8 cellular contexts compared by ENCODE assay signal in the genomic region with DNA sequence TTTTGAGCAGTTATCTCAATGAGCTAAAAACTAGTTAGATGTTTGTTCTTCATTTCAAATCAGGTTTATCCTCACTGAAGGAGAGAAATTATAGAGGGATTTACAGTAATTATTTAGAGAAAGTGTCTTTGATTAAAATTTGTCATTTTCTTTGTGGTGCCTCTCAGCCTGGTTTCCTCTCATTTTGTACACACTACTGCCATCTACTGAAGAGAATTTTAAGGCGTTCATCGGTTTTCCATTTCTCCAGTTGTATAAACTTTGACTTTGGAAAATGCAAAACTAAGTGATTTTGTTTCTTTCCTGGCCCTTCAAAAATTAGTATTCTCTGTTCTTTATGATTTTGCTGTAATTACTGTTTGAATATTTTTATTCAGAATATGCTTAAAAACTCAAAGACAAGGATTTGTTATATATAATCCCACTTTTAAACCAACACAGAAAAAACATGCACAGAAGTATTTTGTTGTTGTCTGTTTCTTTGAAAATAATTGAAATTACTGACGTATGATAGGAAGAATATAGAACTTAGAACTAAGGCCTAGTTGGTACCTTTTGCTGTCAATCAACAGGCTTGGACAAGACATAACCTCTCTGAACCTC.
A peak's percentile ranks its signal among the peaks of the same experiment; 100 is the strongest.
DNase-seq lines count a peak whose midpoint lies in the region; ATAC-seq, FAIRE-seq and TF ChIP-seq lines count a peak whose summit lies in the region.

No MANE protein-coding gene starts in this region.

- FAIRE-seq in islet of Langerhans (lab: Jason Lieb, UNC): peak; percentile 91

- H3K4me1 ChIP-seq in KMS-11 (ENCODE audit: low read depth, poor library complexity, severe bottlenecking): no peaks in the 10 kb centered on the region

- DNase-seq in D341Med (ENCODE audit: low spot score) (peak; percentile 50), DMS79 treated with DMSO at 0.1 percent for 48 hours (lab: John Stamatoyannopoulos, UW) (no peak)
- no peak for DNase-seq in activated effector memory CD4-positive, alpha-beta T cell treated with Interleukin-2 at 50 U/mL for 16 hours

- H3K79me2 ChIP-seq in KMS-11 (ENCODE audit: insufficient read depth, low read depth): no peaks in the 10 kb centered on the region

- H3K4me3 ChIP-seq in KMS-11 (IDR thresholded peaks at IDR 0.05; ENCODE audit: insufficient read depth, low read depth, low read length) (no peak overlapping the region), WI38 (ENCODE audit: low read depth, low read length) (no peak overlapping the region)

- no peak overlapping the region for H3K9ac ChIP-seq in KMS-11

- H4K20me1 ChIP-seq in KMS-11 (ENCODE audit: insufficient read depth): no peaks in the 10 kb centered on the region

- no peak overlapping the region for H3K4me2 ChIP-seq in KMS-11

- H2AFZ ChIP-seq in KMS-11 (ENCODE audit: low read depth): no peak overlapping the region

- ATAC-seq in HG02981 (IDR thresholded peaks at IDR 0.05; ENCODE audit: unreplicated experiment) (no peak), HG03196 (IDR thresholded peaks at IDR 0.05; ENCODE audit: unreplicated experiment) (no peak)

- no peaks in the 10 kb centered on the region for H3K36me3 ChIP-seq in KMS-11 (ENCODE audit: insufficient read depth)

- H3K27ac ChIP-seq in KMS-11: no peak overlapping the region

- TF ChIP-seq CTCF in KMS-11 (conservative IDR thresholded peaks at IDR 0.05; ENCODE audit: low read depth, low read length) (peak; percentile 83), WI38 (IDR thresholded peaks at IDR 0.05; ENCODE audit: low read depth, low read length) (peak; percentile 42; the same call in 1 of the 2 replicates)

- no peaks in the 10 kb centered on the region for H3K27me3 ChIP-seq in KMS-11 (ENCODE audit: insufficient read depth, low read depth)
